Comparison of ENCODE assay signal across 23 cellular contexts in the genomic region with DNA sequence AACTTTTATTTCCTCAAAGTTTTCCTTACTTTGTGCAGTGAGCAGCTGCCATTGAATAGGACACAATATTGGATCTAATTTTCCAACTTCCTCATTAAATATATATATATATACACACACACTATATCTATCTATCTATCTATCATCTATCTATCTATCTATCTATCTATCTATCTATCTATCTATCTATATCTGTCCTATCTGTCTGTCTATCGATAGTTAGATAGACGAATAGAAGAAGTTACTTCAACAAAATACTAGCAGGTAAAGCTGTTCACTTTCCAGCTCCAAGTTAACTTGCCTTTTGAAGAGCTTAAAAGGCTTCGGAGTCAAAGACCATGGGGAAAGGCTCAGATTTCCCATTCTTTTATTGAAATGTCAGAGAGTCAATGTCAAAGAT. TPM values are rescaled to one million over a fixed set of nuclear protein-coding genes. Genes with fewer than 3 reads are reported as not detected.
DNase-seq lines count a peak whose midpoint lies in the region; ATAC-seq and TF ChIP-seq lines count a peak whose summit lies in the region.
"Had no signal": no experiment of that assay in that cellular context is flagged by ENCODE, and none has a peak within 500 bp of the region (broad histone marks: within the 10 kb centered on the region; RNA-seq: fewer than 3 reads in every experiment).

No MANE protein-coding gene starts in this region.

- ATAC-seq in natural killer cell, result no peak
- no peak for ATAC-seq in natural killer cell treated with Interleukin-12 subunit alpha and Interleukin-12 subunit beta and Interleukin-15 and Interleukin-18, amount 100 ng/mL, for 72 hours
- no peak for ATAC-seq in left cardiac atrium
- ATAC-seq: GM23338 had no signal

- H3K36me3 Mint-ChIP-seq in natural killer cell, result no peaks in the 10 kb centered on the region
- H3K36me3 Mint-ChIP-seq in natural killer cell treated with Interleukin-12 subunit alpha and Interleukin-12 subunit beta and Interleukin-15 and Interleukin-18, amount 100 ng/mL, for 72 hours, result peaks cover 2% of the 10 kb centered on the region

- TF ChIP-seq POLR2A in suprapubic skin (IDR thresholded peaks at IDR 0.05), result no peak

- no peaks in the 10 kb centered on the region for H3K9me3 ChIP-seq in osteoblast (ENCODE audit: low read depth, low read length)
- H3K9me3 ChIP-seq in suprapubic skin, result no peaks in the 10 kb centered on the region

- H3K36me3 ChIP-seq in brain microvascular endothelial cell (replicated peaks) (peaks cover 8% of the 10 kb centered on the region), osteoblast (ENCODE audit: insufficient read depth, low read length) (no peaks in the 10 kb centered on the region), suprapubic skin (no peaks in the 10 kb centered on the region)

- H3K27me3 ChIP-seq in brain microvascular endothelial cell (replicated peaks), result no peaks in the 10 kb centered on the region
- H3K27me3 ChIP-seq in osteoblast (ENCODE audit: insufficient read depth, low read length), result no peaks in the 10 kb centered on the region
- no peaks in the 10 kb centered on the region for H3K27me3 ChIP-seq in suprapubic skin

- no peak overlapping the region for H3K27ac Mint-ChIP-seq in natural killer cell
- no peak overlapping the region for H3K27ac Mint-ChIP-seq in natural killer cell treated with Interleukin-12 subunit alpha and Interleukin-12 subunit beta and Interleukin-15 and Interleukin-18, amount 100 ng/mL, for 72 hours
- H3K27ac Mint-ChIP-seq: GM23338 had no signal

- H3K79me2 ChIP-seq in osteoblast (ENCODE audit: insufficient read depth, low read length), result peaks cover 13% of the 10 kb centered on the region

- DNase-seq in natural killer cell (no peak), brain microvascular endothelial cell (no peak), osteoblast (ENCODE audit: insufficient read length, low spot score, missing footprints) (no peak), suprapubic skin (ENCODE audit: low spot score in 2 of 2) (no peak), left cardiac atrium (no peak), DMS 273 (lab: John Stamatoyannopoulos, UW; ENCODE audit: unreplicated experiment) (no peak), HEK293T (ENCODE audit: extremely low spot score) (no peak)
- no peak for DNase-seq in natural killer cell treated with Interleukin-12 subunit alpha and Interleukin-12 subunit beta and Interleukin-15 and Interleukin-18, amount 100 ng/mL, for 72 hours (ENCODE audit: low spot score)
- DNase-seq: AML-193; CD8-positive, alpha-beta memory T cell; DMS53; HCEC 1CT; NCI-H1105 treated with DMSO at 0.1 percent for 48 hours; NCI-H2081; NCI-H2171; NCI-H345; NCI-H524; OCI-M1; SHP77 had no signal

- in situ Hi-C loops in brain microvascular endothelial cell (cut with HindIII; ENCODE audit: low pct_ligation_motif_present, low sequenced_read_pairs), result no loop called here

- H3K27ac ChIP-seq in brain microvascular endothelial cell, result peak overlapping the region; percentile 48
- H3K27ac ChIP-seq in osteoblast (ENCODE audit: low read depth, low read length), result peak overlapping the region; percentile 91
- no peak overlapping the region for H3K27ac ChIP-seq in suprapubic skin
- H3K27ac ChIP-seq: 22Rv1, C4-2B, SK-N-MC had no signal

- intact Hi-C loops in natural killer cell (cut with micrococcal nuclease) (no loop called here), left cardiac atrium (cut with DNase I) (no loop called here)

- H3K9me3 Mint-ChIP-seq in natural killer cell, result no peaks in the 10 kb centered on the region
- no peaks in the 10 kb centered on the region for H3K9me3 Mint-ChIP-seq in natural killer cell treated with Interleukin-12 subunit alpha and Interleukin-12 subunit beta and Interleukin-15 and Interleukin-18, amount 100 ng/mL, for 72 hours
- H3K9me3 Mint-ChIP-seq: CD8-positive, alpha-beta memory T cell; GM23338 had no signal

- POLR2A ChIA-PET in HEK293T (lab: Yijun Ruan, JAX), result interaction anchor here (0.6 kb wide), 1 partner anchor 183 kb away, joined by 3 read pairs; no protein-coding TSS in a partner anchor

- H3K4me3 Mint-ChIP-seq in natural killer cell, result peak overlapping the region; percentile 4
- H3K4me3 Mint-ChIP-seq in natural killer cell treated with Interleukin-12 subunit alpha and Interleukin-12 subunit beta and Interleukin-15 and Interleukin-18, amount 100 ng/mL, for 72 hours, result no peak overlapping the region
- H3K4me3 Mint-ChIP-seq: GM23338 had no signal

- H3K4me3 ChIP-seq in brain microvascular endothelial cell (ENCODE audit: low read depth, low read length) (no peak overlapping the region), osteoblast (ENCODE audit: insufficient read depth, low read length) (no peak overlapping the region), suprapubic skin (no peak overlapping the region)
- H3K4me3 ChIP-seq: GM23338, SK-N-MC had no signal

- peaks cover 42 to 48% of the 10 kb centered on the region in 2 donors for H3K4me1 Mint-ChIP-seq in natural killer cell
- peaks cover 39 to 53% of the 10 kb centered on the region in 2 donors for H3K4me1 Mint-ChIP-seq in natural killer cell treated with Interleukin-12 subunit alpha and Interleukin-12 subunit beta and Interleukin-15 and Interleukin-18, amount 100 ng/mL, for 72 hours (ENCODE audit: low read depth in 2 of 2)

- CTCF ChIA-PET in HEK293T (lab: Yijun Ruan, JAX), result interaction anchor here (0.6 kb wide), 1 partner anchor 62 kb away, joined by 5 read pairs; no protein-coding TSS in a partner anchor

- H3K4me1 ChIP-seq in osteoblast (ENCODE audit: insufficient read depth, low read length) (peaks cover 51% of the 10 kb centered on the region), suprapubic skin (peaks cover 10% of the 10 kb centered on the region)

- WGBS in suprapubic skin, result 94% methylated on average over 3 of the region's 3 CpGs

- H4K20me1 ChIP-seq in osteoblast (ENCODE audit: insufficient read depth, low read length), result no peaks in the 10 kb centered on the region

- peaks cover 19 to 24% of the 10 kb centered on the region in 2 donors for H3K27me3 Mint-ChIP-seq in natural killer cell (ENCODE audit: low read depth in 2 of 2)
- H3K27me3 Mint-ChIP-seq in natural killer cell treated with Interleukin-12 subunit alpha and Interleukin-12 subunit beta and Interleukin-15 and Interleukin-18, amount 100 ng/mL, for 72 hours, result peaks cover 0 to 6% of the 10 kb centered on the region in 2 donors

- TF ChIP-seq CTCF in natural killer cell (IDR thresholded peaks at IDR 0.05) (no peak), brain microvascular endothelial cell (IDR thresholded peaks at IDR 0.05; ENCODE audit: low read depth, low read length, missing control alignments) (no peak), osteoblast (IDR thresholded peaks at IDR 0.05; ENCODE audit: extremely low read depth, low read depth, low read length) (no peak), suprapubic skin (IDR thresholded peaks at IDR 0.05) (no peak)

- H2AFZ ChIP-seq in osteoblast (ENCODE audit: low read length), result no peak overlapping the region
- H2AFZ ChIP-seq: GM23338 had no signal

- peak overlapping the region; percentile 65 for H3K4me2 ChIP-seq in osteoblast (ENCODE audit: insufficient read depth, low read length)
- H3K4me2 ChIP-seq: GM23338 had no signal

- TF ChIP-seq EP300 in suprapubic skin (IDR thresholded peaks at IDR 0.05), result no peak

TF ChIP-seq in HEK293T, 16 proteins besides CTCF, POLR2A, EP300 and RAD21:
- TF ChIP-seq HDGF (IDR thresholded peaks at IDR 0.05; ENCODE audit: borderline replicate concordance) (no peak), ZNF384 (IDR thresholded peaks at IDR 0.05) (no peak), TARDBP (IDR thresholded peaks at IDR 0.05) (no peak), LEF1 (IDR thresholded peaks at IDR 0.05; ENCODE audit: borderline replicate concordance) (no peak), FOXA1 (IDR thresholded peaks at IDR 0.05) (no peak), L3MBTL2 (conservative IDR thresholded peaks at IDR 0.05) (no peak)

RNA-seq across cellular contexts. Expression of gene DLG1, which starts 3.6 kb away (rescaled TPM):
- 10 to 100 TPM; 82.0 to 91.8 (median 89.0) TPM for total RNA-seq in natural killer cell
- 100 to 1,000 TPM in 1 of 2 donors, 10 to 100 TPM in 1; 76.5 to 121 TPM for total RNA-seq in natural killer cell treated with Interleukin-12 subunit alpha and Interleukin-12 subunit beta and Interleukin-15 and Interleukin-18, amount 100 ng/mL, for 72 hours
- total RNA-seq in osteoblast, result 76.6 and 79.3 TPM in 2 replicates
- 100 to 1,000 TPM in 2 of 4 donors, 10 to 100 TPM in 2; 86.2 to 140 (median 103) TPM for total RNA-seq in suprapubic skin
- total RNA-seq in left cardiac atrium, result 10 to 100 TPM; 44.1 to 59.0 TPM
